ENCODE assay signal across 1 cellular context in genomic region chr9:93143830-93144530, GRCh38.
TF ChIP-seq lines count a peak whose summit lies in the region.

No MANE protein-coding gene starts in this region.

TF ChIP-seq in K562, 482 proteins besides CTCF, POLR2A, EP300 and RAD21:
- TF ChIP-seq, protein P1, sequence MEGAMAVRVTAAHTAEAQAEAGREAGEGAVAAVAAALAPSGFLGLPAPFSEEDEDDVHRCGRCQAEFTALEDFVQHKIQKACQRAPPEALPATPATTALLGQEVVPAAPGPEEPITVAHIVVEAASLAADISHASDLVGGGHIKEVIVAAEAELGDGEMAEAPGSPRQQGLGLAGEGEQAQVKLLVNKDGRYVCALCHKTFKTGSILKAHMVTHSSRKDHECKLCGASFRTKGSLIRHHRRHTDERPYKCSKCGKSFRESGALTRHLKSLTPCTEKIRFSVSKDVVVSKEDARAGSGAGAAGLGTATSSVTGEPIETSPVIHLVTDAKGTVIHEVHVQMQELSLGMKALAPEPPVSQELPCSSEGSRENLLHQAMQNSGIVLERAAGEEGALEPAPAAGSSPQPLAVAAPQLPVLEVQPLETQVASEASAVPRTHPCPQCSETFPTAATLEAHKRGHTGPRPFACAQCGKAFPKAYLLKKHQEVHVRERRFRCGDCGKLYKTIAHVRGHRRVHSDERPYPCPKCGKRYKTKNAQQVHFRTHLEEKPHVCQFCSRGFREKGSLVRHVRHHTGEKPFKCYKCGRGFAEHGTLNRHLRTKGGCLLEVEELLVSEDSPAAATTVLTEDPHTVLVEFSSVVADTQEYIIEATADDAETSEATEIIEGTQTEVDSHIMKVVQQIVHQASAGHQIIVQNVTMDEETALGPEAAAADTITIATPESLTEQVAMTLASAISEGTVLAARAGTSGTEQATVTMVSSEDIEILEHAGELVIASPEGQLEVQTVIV (CRISPR knock-in tag; IDR thresholded peaks at IDR 0.05; ENCODE audit: borderline replicate concordance), result no peak
- TF ChIP-seq ZNF766 (CRISPR knock-in tag; conservative IDR thresholded peaks at IDR 0.05) (no peak), EGR1 (conservative IDR thresholded peaks at IDR 0.05) (no peak), NUFIP1 (IDR thresholded peaks at IDR 0.05; ENCODE audit: partially characterized antibody) (no peak), NFIC (IDR thresholded peaks at IDR 0.05) (peak; percentile 34), POLR2AphosphoS2 (IDR thresholded peaks at IDR 0.05; ENCODE audit: low read length) (no peak)
